1 cellular context compared by ENCODE assay signal in genomic region chr1:204308023-204308628, GRCh38.
TF ChIP-seq lines count a peak whose summit lies in the region.

No MANE protein-coding gene starts in this region.

TF ChIP-seq in K562, 482 proteins besides CTCF, POLR2A, EP300 and RAD21 (continued from another document):
- no peak for TF ChIP-seq SP1 (CRISPR knock-in tag; IDR thresholded peaks at IDR 0.05)
- TF ChIP-seq MEIS2 (IDR thresholded peaks at IDR 0.05; ENCODE audit: partially characterized antibody) = peak; percentile 67
- TF ChIP-seq CEBPG (CRISPR knock-in tag; IDR thresholded peaks at IDR 0.05) = no peak
- TF ChIP-seq CEBPG (tag; conservative IDR thresholded peaks at IDR 0.05 in 1 of 2, IDR thresholded peaks at IDR 0.05 in 1 of 2) = peak; percentile 6 to 57; a peak in 1 of 4 replicates
- no peak for TF ChIP-seq ZNF347 (CRISPR knock-in tag; IDR thresholded peaks at IDR 0.05; ENCODE audit: low read depth)
- no peak for TF ChIP-seq FOXA3 (CRISPR knock-in tag; conservative IDR thresholded peaks at IDR 0.05 in 1 of 2, IDR thresholded peaks at IDR 0.05 in 1 of 2)
- TF ChIP-seq ZNF551 (CRISPR knock-in tag; IDR thresholded peaks at IDR 0.05) = no peak
- TF ChIP-seq DDX20 (tag; IDR thresholded peaks at IDR 0.05; ENCODE audit: low read depth) = no peak
- TF ChIP-seq PBX2 (CRISPR knock-in tag; IDR thresholded peaks at IDR 0.05; ENCODE audit: low read depth) = no peak
- peak; percentile 69 for TF ChIP-seq PBX2 (tag; conservative IDR thresholded peaks at IDR 0.05; ENCODE audit: low read depth)
- no peak for TF ChIP-seq SRF (CRISPR knock-in tag; IDR thresholded peaks at IDR 0.05)
- TF ChIP-seq CBFB (CRISPR knock-in tag; IDR thresholded peaks at IDR 0.05) = no peak
